ENCODE assay signal across 8 cellular contexts in genomic region chr1:45014403-45015028, GRCh38. TPM values are rescaled to one million over a fixed set of nuclear protein-coding genes. Genes with fewer than 3 reads are reported as not detected.
DNase-seq lines count a peak whose midpoint lies in the region; ATAC-seq and TF ChIP-seq lines count a peak whose summit lies in the region.

No MANE protein-coding gene starts in this region.

- H3K27ac ChIP-seq in substantia nigra (ENCODE audit: low read depth, low read length, poor library complexity, severe bottlenecking), result peak overlapping the region; percentile 43

- no peak overlapping the region for H3K4me3 ChIP-seq in LNCaP clone FGC (ENCODE audit: low read depth, low read length)

- DNase-seq in DMS153 (lab: John Stamatoyannopoulos, UW) (peak; percentile 77), LNCaP clone FGC (ENCODE audit: low read depth) (peak; percentile 71), RPMI7951 (ENCODE audit: low read depth) (peak; percentile 76), fibroblast of the conjunctiva (ENCODE audit: low read depth) (peak; percentile 92), occipital lobe (lab: John Stamatoyannopoulos, UW) (peak; percentile 38), substantia nigra (lab: John Stamatoyannopoulos, UW) (peak in 44 of 49 donors; percentile 19 to 86 (median 70))
- DNase-seq in activated T-helper 1 cell treated with anti-CD3 and anti-CD28 coated beads, Interleukin-2, amount 50 U/mL, for 16 hours (ENCODE audit: low read depth in 1 of 2, low spot score in 1 of 2), result peak; percentile 60

- ATAC-seq in HG03025 (IDR thresholded peaks at IDR 0.05; ENCODE audit: low FRiP score, unreplicated experiment), result no peak

- TF ChIP-seq CTCF in LNCaP clone FGC (IDR thresholded peaks at IDR 0.05; ENCODE audit: control insufficient read depth, extremely low read depth, insufficient read depth), result peak; percentile 95

RNA-seq across cellular contexts. Expression of gene UROD, which starts 2.5 kb away (rescaled TPM):
- 103 and 119 TPM in 2 replicates for total RNA-seq in RPMI7951 (2014; rRNA removed; shearing (Covaris generic))
- total RNA-seq in occipital lobe, result 61.8 TPM

RNA-seq across cellular contexts. Expression of gene HECTD3, which starts 3.4 kb away (rescaled TPM):
- total RNA-seq in RPMI7951 (2014; rRNA removed; shearing (Covaris generic)), result 23.6 and 27.9 TPM in 2 replicates
- total RNA-seq in occipital lobe, result 17.6 TPM

RNA-seq across cellular contexts. Expression of gene EIF2B3, which starts 28.1 kb away (rescaled TPM):
- total RNA-seq in RPMI7951 (2014; rRNA removed; shearing (Covaris generic)), result 56.0 and 63.9 TPM in 2 replicates
- 33.1 TPM for total RNA-seq in occipital lobe

Comparison
In these comparisons a context has a peak if more than half of its experiments do, and no peak if none do; other contexts are left out.
1. DNase-seq: peak in every context shown above with its lines; median percentile 92 in fibroblast of the conjunctiva; 77 in DMS153; 76 in RPMI7951; 71 in LNCaP clone FGC; 70 in substantia nigra; 60 in activated T-helper 1 cell treated with anti-CD3 and anti-CD28 coated beads, Interleukin-2, amount 50 U/mL, for 16 hours; 38 in occipital lobe.